Comparison of ENCODE assay signal across 1 cellular context in the genomic region with DNA sequence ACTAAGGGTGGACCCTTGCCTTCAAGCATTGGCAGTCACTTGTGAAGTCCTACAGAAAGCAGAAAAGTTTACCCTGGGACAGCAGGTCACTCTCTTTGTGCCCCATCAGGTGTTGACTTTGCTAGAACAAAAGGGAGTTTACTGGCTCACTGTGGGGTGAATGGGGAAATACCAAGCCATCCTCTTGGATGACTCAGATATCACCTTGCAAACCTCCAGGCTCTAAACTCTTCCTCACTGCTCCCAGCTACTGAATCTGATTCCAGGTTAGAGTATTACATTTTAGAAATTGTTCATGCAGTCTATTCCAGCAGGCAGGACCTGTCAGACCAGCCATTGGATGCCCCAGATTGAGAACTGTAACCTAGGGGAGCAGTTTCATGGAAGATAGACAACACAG.
TF ChIP-seq lines count a peak whose summit lies in the region.

No MANE protein-coding gene starts in this region.

TF ChIP-seq in GM12878, 131 proteins besides CTCF, POLR2A, EP300 and RAD21:
- TF ChIP-seq CREM (IDR thresholded peaks at IDR 0.05; ENCODE audit: low read depth) (no peak), JUND (IDR thresholded peaks at IDR 0.05; ENCODE audit: low read depth, low read length) (no peak)
- TF ChIP-seq, protein P1, sequence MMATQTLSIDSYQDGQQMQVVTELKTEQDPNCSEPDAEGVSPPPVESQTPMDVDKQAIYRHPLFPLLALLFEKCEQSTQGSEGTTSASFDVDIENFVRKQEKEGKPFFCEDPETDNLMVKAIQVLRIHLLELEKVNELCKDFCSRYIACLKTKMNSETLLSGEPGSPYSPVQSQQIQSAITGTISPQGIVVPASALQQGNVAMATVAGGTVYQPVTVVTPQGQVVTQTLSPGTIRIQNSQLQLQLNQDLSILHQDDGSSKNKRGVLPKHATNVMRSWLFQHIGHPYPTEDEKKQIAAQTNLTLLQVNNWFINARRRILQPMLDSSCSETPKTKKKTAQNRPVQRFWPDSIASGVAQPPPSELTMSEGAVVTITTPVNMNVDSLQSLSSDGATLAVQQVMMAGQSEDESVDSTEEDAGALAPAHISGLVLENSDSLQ (IDR thresholded peaks at IDR 0.05): no peak
